Comparison of ENCODE assay signal across 8 cellular contexts in genomic region chr1:2229921-2230700, GRCh38. TPM values are rescaled to one million over a fixed set of nuclear protein-coding genes. Genes with fewer than 3 reads are reported as not detected.
A peak's percentile ranks its signal among the peaks of the same experiment; 100 is the strongest.
DNase-seq lines count a peak whose midpoint lies in the region; ATAC-seq, FAIRE-seq and TF ChIP-seq lines count a peak whose summit lies in the region.

No MANE protein-coding gene starts in this region.

- WGBS in K562 (ENCODE audit: insufficient coverage, low coverage, missing lambda C conversion rate): 3% methylated on average over 32 of the region's 32 CpGs

- no peak overlapping the region for H2AFZ ChIP-seq in K562 (ENCODE audit: low read depth, low read length)

- in situ Hi-C loops in KBM-7 (cut with MboI; ENCODE audit: low pct_unique_long_range_greater_than_20kb, low sequenced_read_pairs) (no loop called here), K562 (cut with MboI) (loop anchor here (5.0 kb wide), 1 partner anchor 33 kb away; no protein-coding TSS in a partner anchor)

- intact Hi-C loops in K562 (cut with micrococcal nuclease): loop anchor here (2.0 to 10.0 kb wide), 2 partner anchors 31 to 925 kb away; partner anchors contain the start of genes ACAP3 and PUSL1
- intact Hi-C loops in kidney (cut with DNase I): no loop called here

- H3K9me1 ChIP-seq in K562 (ENCODE audit: control insufficient read depth, insufficient read depth, low read length): peaks cover 32% of the 10 kb centered on the region

- ATAC-seq in K562 (peak; percentile 1; the same call in 1 of the 3 replicates), GM19397 (IDR thresholded peaks at IDR 0.05; ENCODE audit: unreplicated experiment) (no peak), GM21529 (IDR thresholded peaks at IDR 0.05; ENCODE audit: unreplicated experiment) (no peak)
- no peak for ATAC-seq in stimulated activated naive CD8-positive, alpha-beta T cell treated with anti-CD3 and anti-CD28 coated beads, Interleukin-15, amount 100 ng/mL, for 72 hours

- H3K4me3 ChIP-seq in AG10803 (ENCODE audit: low read length) (peak overlapping the region; percentile 88), K562 (peak overlapping the region; percentile 53), kidney (ENCODE audit: low read length in 2 of 2) (peak overlapping the region; percentile 75 to 83)

- peak; percentile 36 for DNase-seq in AG10803 (ENCODE audit: low read depth)
- peak; percentile 25 for DNase-seq in KBM-7
- peak in 3 of 4 experiments; percentile 27 to 64 (median 51) for DNase-seq in K562 (ENCODE audit: extremely low read depth in 1 of 4, low spot score in 3 of 4)
- DNase-seq in kidney: peak; percentile 82
- no peak for DNase-seq in stimulated activated naive CD8-positive, alpha-beta T cell treated with anti-CD3 and anti-CD28 coated beads, Interleukin-15, amount 100 ng/mL, for 72 hours
- DNase-seq in A172 (ENCODE audit: low spot score): no peak

- POLR2A ChIA-PET in K562 (lab: Yijun Ruan, JAX): interaction anchor here (0.6 to 4.0 kb wide), 11 partner anchors 8 to 334 kb away, joined by 3 to 33 read pairs (median 6); no protein-coding TSS in a partner anchor

- no peak for FAIRE-seq in K562 (lab: Jason Lieb, UNC)
- no peak for FAIRE-seq in kidney (lab: Jason Lieb, UNC)

- BruUV-seq in K562 (replicated peaks; lab: Mats Ljungman, UMichigan): TSS peak; percentile 37

- H3K4me1 ChIP-seq in K562 (replicated peaks in 1 of 2; ENCODE audit: control insufficient read depth in 2 of 2, insufficient read depth in 2 of 2, low read length in 2 of 2): peaks cover 39 to 79% of the 10 kb centered on the region in 2 experiments
- H3K4me1 ChIP-seq in kidney (ENCODE audit: control insufficient read depth in 1 of 2, insufficient read depth in 1 of 2, low read depth in 1 of 2, low read length in 2 of 2): peaks cover 25 to 51% of the 10 kb centered on the region in 2 donors

- peaks cover 70% of the 10 kb centered on the region for H3K79me2 ChIP-seq in K562 (ENCODE audit: control insufficient read depth, insufficient read depth, low read length)

- H3K27ac ChIP-seq in K562 (ENCODE audit: extremely low read depth, low read depth, low read length) (peak overlapping the region; percentile 58), kidney (ENCODE audit: low read depth in 2 of 2, low read length in 2 of 2) (peak overlapping the region; percentile 62 to 68)

- H3K36me3 ChIP-seq in K562 (ENCODE audit: control insufficient read depth, insufficient read depth, low read length): peaks cover 12% of the 10 kb centered on the region; the same call in 2 of the 3 replicates
- H3K36me3 ChIP-seq in kidney (ENCODE audit: control insufficient read depth in 1 of 2, insufficient read depth in 2 of 2, low read length in 2 of 2): no peaks in the 10 kb centered on the region

- peak overlapping the region; percentile 65 to 96 for H3K9ac ChIP-seq in K562 (ENCODE audit: insufficient read depth in 1 of 2, low read depth in 2 of 2, low read length in 2 of 2)
- H3K9ac ChIP-seq in kidney (ENCODE audit: low read length in 2 of 2): peak overlapping the region; percentile 44 to 81

- CTCF ChIA-PET in K562 (lab: Yijun Ruan, JAX; ENCODE audit: low intra/inter-chr PET ratio): no interaction called here

- no peak for TF ChIP-seq RAD21 in K562 (CRISPR knock-in tag; conservative IDR thresholded peaks at IDR 0.05 in 1 of 2, IDR thresholded peaks at IDR 0.05 in 1 of 2)

- no peak for TF ChIP-seq POLR2A in K562 (conservative IDR thresholded peaks at IDR 0.05)

- H4K20me1 ChIP-seq in K562 (replicated peaks; ENCODE audit: control insufficient read depth, insufficient read depth, low read length): peaks cover 63% of the 10 kb centered on the region

- H3K27me3 ChIP-seq in K562 (ENCODE audit: control insufficient read depth in 2 of 2, insufficient read depth in 2 of 2, low read length in 2 of 2): no peaks in the 10 kb centered on the region

- peaks cover 9% of the 10 kb centered on the region for H3K27me3 Mint-ChIP-seq in stimulated activated naive CD8-positive, alpha-beta T cell treated with anti-CD3 and anti-CD28 coated beads, Interleukin-15, amount 100 ng/mL, for 72 hours

- TF ChIP-seq EP300 in K562 (IDR thresholded peaks at IDR 0.05; ENCODE audit: low read length): no peak

- H3K9me3 ChIP-seq in K562 (replicated peaks; ENCODE audit: control insufficient read depth, insufficient read depth, low read depth, low read length) (no peaks in the 10 kb centered on the region), kidney (ENCODE audit: control insufficient read depth in 1 of 2, low read length in 2 of 2) (no peaks in the 10 kb centered on the region)

- no peak for TF ChIP-seq CTCF in AG10803 (conservative IDR thresholded peaks at IDR 0.05; ENCODE audit: low read length)
- TF ChIP-seq CTCF in K562 (IDR thresholded peaks at IDR 0.05 in 2 of 3, conservative IDR thresholded peaks at IDR 0.05 in 1 of 3; ENCODE audit: insufficient read depth in 2 of 3, low read depth in 1 of 3, low read length in 3 of 3): no peak
- no peak for TF ChIP-seq CTCF in kidney (IDR thresholded peaks at IDR 0.05; ENCODE audit: borderline replicate concordance, extremely low read depth, insufficient read depth)

- peaks cover 63% of the 10 kb centered on the region for H3K4me1 Mint-ChIP-seq in stimulated activated naive CD8-positive, alpha-beta T cell treated with anti-CD3 and anti-CD28 coated beads, Interleukin-15, amount 100 ng/mL, for 72 hours

- peak overlapping the region; percentile 96 for H3K4me2 ChIP-seq in K562 (ENCODE audit: insufficient read depth, low read length)

- H3K4me3 Mint-ChIP-seq in stimulated activated naive CD8-positive, alpha-beta T cell treated with anti-CD3 and anti-CD28 coated beads, Interleukin-15, amount 100 ng/mL, for 72 hours: peak overlapping the region; percentile 94 to 98

- no peaks in the 10 kb centered on the region for H3K9me3 Mint-ChIP-seq in stimulated activated naive CD8-positive, alpha-beta T cell treated with anti-CD3 and anti-CD28 coated beads, Interleukin-15, amount 100 ng/mL, for 72 hours

- peak overlapping the region; percentile 91 to 97 for H3K27ac Mint-ChIP-seq in stimulated activated naive CD8-positive, alpha-beta T cell treated with anti-CD3 and anti-CD28 coated beads, Interleukin-15, amount 100 ng/mL, for 72 hours

TF ChIP-seq in K562, 482 proteins besides CTCF, POLR2A, EP300 and RAD21 (continues in another document):
- peak; percentile 27 for TF ChIP-seq PCBP1 (IDR thresholded peaks at IDR 0.05; ENCODE audit: low read depth, low read length, poor library complexity, severe bottlenecking)

RNA-seq across cellular contexts. Expression of gene SKI, which starts 2.0 kb away (rescaled TPM):
- 25.0 and 40.0 TPM in 2 replicates for total RNA-seq in K562 (2011; cell fraction: chromatin; rRNA removed; ENCODE audit: low replicate concordance)
- total RNA-seq in K562 (2011; cell fraction: nucleolus; rRNA removed): 28.2 and 34.2 TPM in 2 replicates
- 21.0 and 24.4 TPM in 2 replicates for total RNA-seq in K562 (2011; cell fraction: nucleoplasm; rRNA removed)
- total RNA-seq in K562 (2014; rRNA removed) (10.8 and 16.6 TPM in 2 replicates), K562 (2014; rRNA removed; fragmentation: Illumina TruSeq; extraction: Trizol) (2.8 and 3.2 TPM in 2 replicates), K562 (2015; rRNA removed; fragmentation: Illumina TruSeq; extraction: Trizol) (4.6 and 5.6 TPM in 2 replicates), K562 (2021) (55.4 and 60.5 TPM in 2 replicates), kidney (78.6 TPM)
- polyA plus RNA-seq in K562 (2011; rRNA removed) (3.1 and 4.6 TPM in 2 replicates), K562 (2014; fragmentation: Illumina TruSeq; extraction: Trizol) (15.8 and 21.4 TPM in 2 replicates), K562 (2014; fragmentation: Nextera tagmentation; extraction: Ambion mirVana) (under 1 TPM; 0.10 to 0.39 TPM), K562 (2014; rRNA removed) (16.4 and 17.0 TPM in 2 replicates), kidney (ENCODE audit: insufficient read depth, low read depth, low replicate concordance) (9.2 TPM)
- polyA plus RNA-seq in K562 (2011; cell fraction: cytosol; rRNA removed): 3.6 and 6.1 TPM in 2 replicates
- polyA plus RNA-seq in K562 (2011; cell fraction: nucleus; rRNA removed): 8.6 and 16.4 TPM in 2 replicates
- 13.2 and 13.6 TPM in 2 replicates for polyA plus RNA-seq in K562 (2012)
- 2.7 and 4.6 TPM in 2 replicates for polyA minus RNA-seq in K562 (2011; rRNA and poly(A)+ RNA removed)
- polyA minus RNA-seq in K562 (2011; cell fraction: cytosol; rRNA and poly(A)+ RNA removed): 20.6 and 21.9 TPM in 2 replicates
- 8.6 and 10.9 TPM in 2 replicates for polyA minus RNA-seq in K562 (2011; cell fraction: nucleus; rRNA and poly(A)+ RNA removed)
- 4.1 and 14.8 TPM in 2 replicates for total RNA-seq in A172 (2014; rRNA removed; shearing (Covaris generic))

RNA-seq across cellular contexts. Expression of gene FAAP20, which starts 35.5 kb away (rescaled TPM):
- 32.5 and 87.9 TPM in 2 replicates for total RNA-seq in K562 (2011; cell fraction: chromatin; rRNA removed; ENCODE audit: low replicate concordance)
- 57.6 and 57.7 TPM in 2 replicates for total RNA-seq in K562 (2011; cell fraction: nucleolus; rRNA removed)
- 37.4 and 38.2 TPM in 2 replicates for total RNA-seq in K562 (2011; cell fraction: nucleoplasm; rRNA removed)
- 74.4 and 79.5 TPM in 2 replicates for total RNA-seq in K562 (2014; rRNA removed)
- 4.5 and 5.2 TPM in 2 replicates for total RNA-seq in K562 (2014; rRNA removed; fragmentation: Illumina TruSeq; extraction: Trizol)
- total RNA-seq in K562 (2015; rRNA removed; fragmentation: Illumina TruSeq; extraction: Trizol): 13.7 and 15.9 TPM in 2 replicates
- total RNA-seq in K562 (2021): 142 TPM in 2 replicates
- 9.9 and 13.5 TPM in 2 replicates for polyA plus RNA-seq in K562 (2011; rRNA removed)
- 19.5 and 92.5 TPM in 2 replicates for polyA plus RNA-seq in K562 (2011; cell fraction: cytosol; rRNA removed)
- 23.2 and 44.5 TPM in 2 replicates for polyA plus RNA-seq in K562 (2011; cell fraction: nucleus; rRNA removed)
- polyA plus RNA-seq in K562 (2012): 74.5 and 114 TPM in 2 replicates
- 8.4 and 22.6 TPM in 2 replicates for polyA plus RNA-seq in K562 (2014; fragmentation: Illumina TruSeq; extraction: Trizol)
- 1 to 10 TPM in 1 of 2 experiments, under 1 TPM in 1; 0.58 to 1.0 TPM for polyA plus RNA-seq in K562 (2014; fragmentation: Nextera tagmentation; extraction: Ambion mirVana)
- 143 and 153 TPM in 2 replicates for polyA plus RNA-seq in K562 (2014; rRNA removed)
- polyA minus RNA-seq in K562 (2011; rRNA and poly(A)+ RNA removed): 3.3 and 3.9 TPM in 2 replicates
- polyA minus RNA-seq in K562 (2011; cell fraction: cytosol; rRNA and poly(A)+ RNA removed): 16.1 and 25.8 TPM in 2 replicates
- polyA minus RNA-seq in K562 (2011; cell fraction: nucleus; rRNA and poly(A)+ RNA removed): 10.0 and 14.0 TPM in 2 replicates
- 69.0 TPM for total RNA-seq in kidney
- polyA plus RNA-seq in kidney (ENCODE audit: insufficient read depth, low read depth, low replicate concordance): 109 TPM
- total RNA-seq in A172 (2014; rRNA removed; shearing (Covaris generic)): 18.6 and 34.6 TPM in 2 replicates

Comparison
In these comparisons a context has a peak if more than half of its experiments do, and no peak if none do; other contexts are left out.
1. DNase-seq: peak in AG10803 (single experiment), KBM-7 (single experiment), K562 (3 of 4) and kidney (single experiment); none in stimulated activated naive CD8-positive, alpha-beta T cell treated with anti-CD3 and anti-CD28 coated beads, Interleukin-15, amount 100 ng/mL, for 72 hours (0 of 2) and A172 (single experiment).
2. Peak in every context shown above with its lines, with median percentiles within 50 percentile points of each other: H3K4me3 ChIP-seq.